In the genomic region with DNA sequence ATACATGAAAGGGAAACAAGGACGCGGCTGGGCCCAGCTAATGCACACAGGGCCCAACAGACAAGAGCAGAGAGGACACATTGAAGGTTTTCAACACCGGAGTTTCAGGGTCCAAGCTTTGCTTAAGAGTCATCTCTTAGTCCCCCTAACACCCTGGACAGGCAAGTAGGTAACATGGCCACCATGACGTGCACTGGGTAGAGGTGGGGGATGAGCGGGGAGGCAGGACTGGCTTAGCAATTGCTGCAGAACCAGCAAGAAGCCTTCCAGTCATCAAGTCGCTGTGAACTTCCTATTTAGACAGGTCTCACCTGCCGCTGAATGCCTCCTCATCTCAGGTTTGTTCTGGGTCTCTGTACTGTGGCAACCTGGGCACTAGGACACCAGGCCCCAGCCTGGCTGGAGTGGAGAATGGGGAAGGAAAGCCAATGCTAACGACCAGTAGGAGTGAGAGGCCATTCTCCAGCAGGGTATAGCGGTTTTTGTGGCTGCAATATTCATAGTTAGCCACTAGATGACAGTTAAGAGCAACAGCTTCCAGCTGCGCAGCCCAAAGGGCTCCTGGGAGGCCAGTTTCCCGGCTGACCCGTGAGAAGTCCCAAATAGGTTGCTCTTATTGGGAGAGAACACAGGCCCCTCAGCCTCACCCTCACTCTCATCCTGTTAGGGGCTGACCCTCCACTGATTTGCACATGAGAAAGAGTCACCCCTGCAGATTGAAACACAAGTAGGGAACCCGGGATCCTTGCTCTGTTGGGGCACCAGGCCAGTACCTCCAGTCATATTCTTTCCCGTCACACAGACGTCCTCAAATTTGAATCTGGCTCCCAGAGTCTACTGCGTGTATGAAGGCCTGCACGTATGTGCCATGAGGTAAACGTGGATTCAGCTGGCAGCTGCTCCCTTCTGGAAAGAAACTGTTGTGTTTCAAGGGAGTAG, we compare ENCODE assay signal across 8 cellular contexts. TPM values are rescaled to one million over a fixed set of nuclear protein-coding genes. Genes with fewer than 3 reads are reported as not detected.
DNase-seq lines count a peak whose midpoint lies in the region; ATAC-seq and TF ChIP-seq lines count a peak whose summit lies in the region.

No MANE protein-coding gene starts in this region.

- H3F3A ChIP-seq in SU-DHL-6 (ENCODE audit: insufficient read depth), result no peaks in the 10 kb centered on the region

- no peaks in the 10 kb centered on the region for H3K79me2 ChIP-seq in SU-DHL-6 (ENCODE audit: insufficient read depth, low read length)

- peak; percentile 98 for TF ChIP-seq CTCF in 22Rv1 (IDR thresholded peaks at IDR 0.05)
- TF ChIP-seq CTCF in SU-DHL-6 (IDR thresholded peaks at IDR 0.05; ENCODE audit: insufficient read depth, low read length, poor library complexity, severe bottlenecking), result peak; percentile 59
- peak; percentile 91 for TF ChIP-seq CTCF in colonic mucosa (IDR thresholded peaks at IDR 0.05)
- TF ChIP-seq CTCF in left lung (IDR thresholded peaks at IDR 0.05), result peak; percentile 84 to 93

- no peaks in the 10 kb centered on the region for H3K36me3 ChIP-seq in SU-DHL-6 (ENCODE audit: low read length)
- H3K36me3 ChIP-seq in colonic mucosa, result no peaks in the 10 kb centered on the region
- H3K36me3 ChIP-seq in left lung, result no peaks in the 10 kb centered on the region

- H3K4me2 ChIP-seq in SU-DHL-6 (ENCODE audit: low read depth, low read length, poor library complexity, severe bottlenecking), result peak overlapping the region; percentile 17

- H3K27me3 ChIP-seq in SU-DHL-6 (ENCODE audit: low read length), result no peaks in the 10 kb centered on the region
- no peaks in the 10 kb centered on the region for H3K27me3 ChIP-seq in colonic mucosa
- H3K27me3 ChIP-seq in left lung, result no peaks in the 10 kb centered on the region

- DNase-seq in G401 (ENCODE audit: low spot score) (peak; percentile 27), GOT3 (lab: John Stamatoyannopoulos, UW) (peak; percentile 89), M059J (ENCODE audit: low read depth) (peak; percentile 70), colonic mucosa (peak; percentile 56), left lung (peak; percentile 65 to 80), stromal cell of bone marrow (ENCODE audit: low read depth) (peak; percentile 41)

- no peaks in the 10 kb centered on the region for H4K20me1 ChIP-seq in SU-DHL-6 (ENCODE audit: low read depth, low read length)

- H3K4me1 ChIP-seq in colonic mucosa, result peaks cover 6% of the 10 kb centered on the region
- peaks cover 12 to 37% of the 10 kb centered on the region in 2 donors for H3K4me1 ChIP-seq in left lung

- peak overlapping the region; percentile 74 for H2AFZ ChIP-seq in SU-DHL-6 (ENCODE audit: low read depth, low read length, severe bottlenecking)

- peak overlapping the region; percentile 43 for H3K27ac ChIP-seq in 22Rv1
- H3K27ac ChIP-seq in SU-DHL-6 (ENCODE audit: low read depth, low read length), result no peak overlapping the region
- H3K27ac ChIP-seq in colonic mucosa, result no peak overlapping the region
- H3K27ac ChIP-seq in left lung, result peak overlapping the region in 1 of 2 donors; percentile 1

- H3K9me3 ChIP-seq in SU-DHL-6 (ENCODE audit: insufficient read depth, low read length), result no peaks in the 10 kb centered on the region
- H3K9me3 ChIP-seq in colonic mucosa, result no peaks in the 10 kb centered on the region
- H3K9me3 ChIP-seq in left lung, result no peaks in the 10 kb centered on the region

- ATAC-seq in left lung, result peak; percentile 87

- H3K9ac ChIP-seq in SU-DHL-6 (ENCODE audit: low read length) (peak overlapping the region; percentile 7; the same call in 1 of the 2 replicates), colonic mucosa (ENCODE audit: low read depth in 2 of 2, low read length in 2 of 2) (peak overlapping the region in 1 of 2 donors; percentile 41)

- intact Hi-C loops in colonic mucosa (cut with DNase I), result loop anchor here (5.0 to 10.0 kb wide), 3 partner anchors 267 to 445 kb away; no protein-coding TSS in a partner anchor
- intact Hi-C loops in left lung (cut with DNase I), result loop anchor here in 1 of 2 donors (10.0 kb wide), 1 partner anchor 265 kb away; no protein-coding TSS in a partner anchor

- no peaks in the 10 kb centered on the region for H3K9me2 ChIP-seq in SU-DHL-6 (replicated peaks; ENCODE audit: insufficient read depth, low read length)

- H3K4me3 ChIP-seq in SU-DHL-6 (ENCODE audit: insufficient read depth, low read length, poor library complexity, severe bottlenecking), result no peak overlapping the region
- no peak overlapping the region for H3K4me3 ChIP-seq in colonic mucosa
- H3K4me3 ChIP-seq in left lung, result no peak overlapping the region

- in situ Hi-C loops in G401 (cut with HindIII; ENCODE audit: low sequenced_read_pairs), result no loop called here

RNA-seq across cellular contexts. Expression of a gene that starts 6.0 kb away (rescaled TPM):
- total RNA-seq in G401 (2014; rRNA removed; shearing (Covaris generic)), result 64.4 and 74.0 TPM in 2 replicates
- total RNA-seq in M059J (2014; rRNA removed; shearing (Covaris generic)), result 35.5 and 40.6 TPM in 2 replicates
- total RNA-seq in colonic mucosa (10 to 100 TPM; 20.5 to 24.1 TPM), left lung (10 to 100 TPM; 22.3 to 22.9 TPM)

RNA-seq across cellular contexts. Expression of a gene that starts 29.4 kb away (rescaled TPM):
- not detected in 2 replicates for total RNA-seq in G401 (2014; rRNA removed; shearing (Covaris generic))
- total RNA-seq in M059J (2014; rRNA removed; shearing (Covaris generic)), result not detected in 2 replicates
- total RNA-seq in colonic mucosa, result not detected
- not detected for total RNA-seq in left lung

Comparison
In these comparisons a context has a peak if more than half of its experiments do, and no peak if none do; other contexts are left out.
1. DNase-seq: peak in every context shown above with its lines; median percentile 89 in GOT3; 72 in left lung; 70 in M059J; 56 in colonic mucosa; 41 in stromal cell of bone marrow; 27 in G401.